1 cellular context compared by ENCODE assay signal in genomic region chr20:51255417-51255816, GRCh38.
TF ChIP-seq lines count a peak whose summit lies in the region.

No MANE protein-coding gene starts in this region.

TF ChIP-seq in SK-N-SH treated with all-trans-retinoic acid at 6 μM for 48 hours, 23 proteins besides CTCF, POLR2A, EP300 and RAD21 (continued from another document):
- TF ChIP-seq TSHZ2 (CRISPR knock-in tag; IDR thresholded peaks at IDR 0.05) (no peak), POU6F1 (CRISPR knock-in tag; IDR thresholded peaks at IDR 0.05; ENCODE audit: borderline replicate concordance, low read depth) (no peak)
